ENCODE assay signal across 16 cellular contexts in genomic region chr2:83342860-83343329, GRCh38.
DNase-seq lines count a peak whose midpoint lies in the region; ATAC-seq and TF ChIP-seq lines count a peak whose summit lies in the region.
"Had no signal": no experiment of that assay in that cellular context is flagged by ENCODE, and none has a peak within 500 bp of the region (broad histone marks: within the 10 kb centered on the region; RNA-seq: fewer than 3 reads in every experiment).

No MANE protein-coding gene starts in this region.

- peak; percentile 6 for DNase-seq in activated CD4-positive, alpha-beta T cell treated with anti-CD3 and anti-CD28 coated beads, Interleukin-2, amount 10 ng/mL, durations not matched to agents 7 days and 5 days
- no peak for DNase-seq in activated CD4-positive, alpha-beta T cell treated with anti-CD3 and anti-CD28 coated beads for 48 hours
- peak; percentile 12 for DNase-seq in NB4 (ENCODE audit: low read depth)
- no peak for DNase-seq in stimulated activated effector memory CD8-positive, alpha-beta T cell treated with anti-CD3 and anti-CD28 coated beads, Interleukin-12 subunit alpha, Interleukin-12 subunit beta, amount 100 ng/mL, for 72 hours (ENCODE audit: low spot score in 2 of 2)
- no peak for DNase-seq in EL
- DNase-seq in iPS-NIHi7 (ENCODE audit: extremely low spot score) = no peak
- DNase-seq in CD14-positive monocyte (ENCODE audit: low spot score) = no peak
- DNase-seq: activated B cell treated with CpG ODN at 0.5 μM for 24 hours; activated T-cell treated with anti-CD3 and anti-CD28 coated beads, Interleukin-2, amount 50 U/mL, for 1 hour; anterior cingulate cortex; DMS 273 treated with DMSO at 0.1 percent for 48 hours; H7; islet precursor cell; pancreas had no signal

- no peaks in the 10 kb centered on the region for H3K27me3 Mint-ChIP-seq in activated CD4-positive, alpha-beta T cell treated with anti-CD3 and anti-CD28 coated beads, Interleukin-2, amount 10 ng/mL, durations not matched to agents 7 days and 5 days
- no peaks in the 10 kb centered on the region for H3K27me3 Mint-ChIP-seq in activated T-helper 17 cell treated with anti-CD3 and anti-CD28 coated beads, Interleukin-2, amount 50 U/mL, for 72 hours
- H3K27me3 Mint-ChIP-seq in CD14-positive monocyte (ENCODE audit: low read depth in 3 of 3) = peaks cover 0 to 2% (median 0%) of the 10 kb centered on the region in 3 donors
- H3K27me3 Mint-ChIP-seq: activated B cell treated with CpG ODN at 0.5 μM for 24 hours, IgD-negative memory B cell had no signal

- H3K27ac Mint-ChIP-seq in activated CD4-positive, alpha-beta T cell treated with anti-CD3 and anti-CD28 coated beads, Interleukin-2, amount 10 ng/mL, durations not matched to agents 7 days and 5 days = no peak overlapping the region
- no peak overlapping the region for H3K27ac Mint-ChIP-seq in activated T-helper 17 cell treated with anti-CD3 and anti-CD28 coated beads, Interleukin-2, amount 50 U/mL, for 72 hours
- H3K27ac Mint-ChIP-seq in stimulated activated effector memory CD8-positive, alpha-beta T cell treated with anti-CD3 and anti-CD28 coated beads, Interleukin-12 subunit alpha, Interleukin-12 subunit beta, amount 100 ng/mL, for 72 hours = no peak overlapping the region
- H3K27ac Mint-ChIP-seq in CD14-positive monocyte = no peak overlapping the region
- H3K27ac Mint-ChIP-seq: activated B cell treated with CpG ODN at 0.5 μM for 24 hours, IgD-negative memory B cell had no signal

- intact Hi-C loops in CD14-positive monocyte (cut with micrococcal nuclease) = no loop called here

- H3K4me3 Mint-ChIP-seq in activated CD4-positive, alpha-beta T cell treated with anti-CD3 and anti-CD28 coated beads, Interleukin-2, amount 10 ng/mL, durations not matched to agents 7 days and 5 days = no peak overlapping the region
- H3K4me3 Mint-ChIP-seq in activated T-helper 17 cell treated with anti-CD3 and anti-CD28 coated beads, Interleukin-2, amount 50 U/mL, for 72 hours = no peak overlapping the region
- H3K4me3 Mint-ChIP-seq in stimulated activated effector memory CD8-positive, alpha-beta T cell treated with anti-CD3 and anti-CD28 coated beads, Interleukin-12 subunit alpha, Interleukin-12 subunit beta, amount 100 ng/mL, for 72 hours = no peak overlapping the region
- no peak overlapping the region for H3K4me3 Mint-ChIP-seq in CD14-positive monocyte
- H3K4me3 Mint-ChIP-seq: activated B cell treated with CpG ODN at 0.5 μM for 24 hours, IgD-negative memory B cell had no signal

- no peak for TF ChIP-seq POLR2A in NB4 (IDR thresholded peaks at IDR 0.05; ENCODE audit: extremely low read depth, insufficient read length)

- TF ChIP-seq CTCF in NB4 (IDR thresholded peaks at IDR 0.05; ENCODE audit: low read depth, low read length) (no peak), CD14-positive monocyte (IDR thresholded peaks at IDR 0.05) (no peak)

- H3K4me1 Mint-ChIP-seq in activated CD4-positive, alpha-beta T cell treated with anti-CD3 and anti-CD28 coated beads, Interleukin-2, amount 10 ng/mL, durations not matched to agents 7 days and 5 days = no peaks in the 10 kb centered on the region
- no peaks in the 10 kb centered on the region for H3K4me1 Mint-ChIP-seq in activated T-helper 17 cell treated with anti-CD3 and anti-CD28 coated beads, Interleukin-2, amount 50 U/mL, for 72 hours
- H3K4me1 Mint-ChIP-seq in stimulated activated effector memory CD8-positive, alpha-beta T cell treated with anti-CD3 and anti-CD28 coated beads, Interleukin-12 subunit alpha, Interleukin-12 subunit beta, amount 100 ng/mL, for 72 hours = no peaks in the 10 kb centered on the region
- H3K4me1 Mint-ChIP-seq in CD14-positive monocyte = no peaks in the 10 kb centered on the region
- H3K4me1 Mint-ChIP-seq: activated B cell treated with CpG ODN at 0.5 μM for 24 hours, IgD-negative memory B cell had no signal

- POLR2A ChIA-PET in activated CD4-positive, alpha-beta T cell treated with anti-CD3 and anti-CD28 coated beads, Interleukin-2, amount 10 ng/mL, durations not matched to agents 7 days and 5 days (lab: Charles Lee) = no interaction called here

- H3K4me3 ChIP-seq in NB4 (ENCODE audit: low read depth, low read length) = no peak overlapping the region
- H3K4me3 ChIP-seq: pancreas had no signal

- peak; percentile 68 for ATAC-seq in activated T-helper 17 cell treated with anti-CD3 and anti-CD28 coated beads, Interleukin-2, amount 50 U/mL, for 72 hours (replicated peaks)
- peak; percentile 52 for ATAC-seq in stimulated activated effector memory CD8-positive, alpha-beta T cell treated with anti-CD3 and anti-CD28 coated beads, Interleukin-12 subunit alpha, Interleukin-12 subunit beta, amount 100 ng/mL, for 72 hours
- ATAC-seq: pancreas had no signal

- CTCF ChIA-PET in activated CD4-positive, alpha-beta T cell treated with anti-CD3 and anti-CD28 coated beads, Interleukin-2, amount 10 ng/mL, durations not matched to agents 7 days and 5 days (lab: Charles Lee) = no interaction called here

- no peaks in the 10 kb centered on the region for H3K36me3 Mint-ChIP-seq in activated CD4-positive, alpha-beta T cell treated with anti-CD3 and anti-CD28 coated beads, Interleukin-2, amount 10 ng/mL, durations not matched to agents 7 days and 5 days (ENCODE audit: low read depth)
- H3K36me3 Mint-ChIP-seq in activated T-helper 17 cell treated with anti-CD3 and anti-CD28 coated beads, Interleukin-2, amount 50 U/mL, for 72 hours (ENCODE audit: low read depth) = no peaks in the 10 kb centered on the region
- H3K36me3 Mint-ChIP-seq in stimulated activated effector memory CD8-positive, alpha-beta T cell treated with anti-CD3 and anti-CD28 coated beads, Interleukin-12 subunit alpha, Interleukin-12 subunit beta, amount 100 ng/mL, for 72 hours = no peaks in the 10 kb centered on the region
- no peaks in the 10 kb centered on the region for H3K36me3 Mint-ChIP-seq in CD14-positive monocyte
- H3K36me3 Mint-ChIP-seq: IgD-negative memory B cell had no signal

- H3K9me3 Mint-ChIP-seq in activated CD4-positive, alpha-beta T cell treated with anti-CD3 and anti-CD28 coated beads, Interleukin-2, amount 10 ng/mL, durations not matched to agents 7 days and 5 days = peaks cover 5% of the 10 kb centered on the region
- H3K9me3 Mint-ChIP-seq in activated T-helper 17 cell treated with anti-CD3 and anti-CD28 coated beads, Interleukin-2, amount 50 U/mL, for 72 hours = peaks cover 8% of the 10 kb centered on the region
- H3K9me3 Mint-ChIP-seq in stimulated activated effector memory CD8-positive, alpha-beta T cell treated with anti-CD3 and anti-CD28 coated beads, Interleukin-12 subunit alpha, Interleukin-12 subunit beta, amount 100 ng/mL, for 72 hours = peaks cover 24% of the 10 kb centered on the region
- peaks cover 0 to 8% (median 4%) of the 10 kb centered on the region in 7 donors for H3K9me3 Mint-ChIP-seq in CD14-positive monocyte

Comparison
In these comparisons a context has a peak if more than half of its experiments do, and no peak if none do; other contexts are left out.
1. DNase-seq: peak in activated CD4-positive, alpha-beta T cell treated with anti-CD3 and anti-CD28 coated beads, Interleukin-2, amount 10 ng/mL, durations not matched to agents 7 days and 5 days (single experiment) and NB4 (single experiment); none in activated CD4-positive, alpha-beta T cell treated with anti-CD3 and anti-CD28 coated beads for 48 hours (single experiment), stimulated activated effector memory CD8-positive, alpha-beta T cell treated with anti-CD3 and anti-CD28 coated beads, Interleukin-12 subunit alpha, Interleukin-12 subunit beta, amount 100 ng/mL, for 72 hours (0 of 2), EL (single experiment), iPS-NIHi7 (single experiment) and CD14-positive monocyte (single experiment).